ENCODE assay signal across 13 cellular contexts in genomic region chr17:34314279-34314678, GRCh38. TPM values are rescaled to one million over a fixed set of nuclear protein-coding genes. Genes with fewer than 3 reads are reported as not detected.
A peak's percentile ranks its signal among the peaks of the same experiment; 100 is the strongest.
DNase-seq lines count a peak whose midpoint lies in the region; ATAC-seq, FAIRE-seq and TF ChIP-seq lines count a peak whose summit lies in the region.
"Had no signal": no experiment of that assay in that cellular context is flagged by ENCODE, and none has a peak within 500 bp of the region (broad histone marks: within the 10 kb centered on the region; RNA-seq: fewer than 3 reads in every experiment).

No MANE protein-coding gene starts in this region.

- H3K4me3 ChIP-seq in breast epithelium (no peak overlapping the region), right cardiac atrium (ENCODE audit: low read length) (no peak overlapping the region), neural progenitor cell (no peak overlapping the region)
- H3K4me3 ChIP-seq: testis had no signal

- no peak for DNase-seq in GM18507 (ENCODE audit: extremely low spot score, insufficient read length, low read depth)
- no peak for DNase-seq in breast epithelium (ENCODE audit: low spot score in 2 of 2)
- DNase-seq in right cardiac atrium: peak in 1 of 3 donors; percentile 67
- peak; percentile 75 for DNase-seq in stromal cell of bone marrow (ENCODE audit: low read depth)
- DNase-seq in activated CD8-positive, alpha-beta T cell treated with anti-CD3 and anti-CD28 coated beads, Interleukin-2, amount 10 ng/mL, durations not matched to agents 7 days and 5 days: no peak
- DNase-seq in endothelial cell (ENCODE audit: low spot score): no peak
- DNase-seq in neural progenitor cell (ENCODE audit: low spot score): no peak
- DNase-seq in activated gamma-delta T cell (lab: John Stamatoyannopoulos, UW): no peak
- DNase-seq: activated CD8-positive, alpha-beta memory T cell treated with anti-CD3 and anti-CD28 coated beads, Interleukin-2, amount 50 U/mL, for 4 hours; DMS53; T-helper 9 cell; testis had no signal

- no peaks in the 10 kb centered on the region for H3K79me2 ChIP-seq in neural progenitor cell (ENCODE audit: low read depth)

- H3F3A ChIP-seq in neural progenitor cell (ENCODE audit: low read depth): no peaks in the 10 kb centered on the region

- H4K20me1 ChIP-seq in neural progenitor cell (ENCODE audit: low read depth): no peaks in the 10 kb centered on the region

- H3K27ac Mint-ChIP-seq in activated CD8-positive, alpha-beta T cell treated with anti-CD3 and anti-CD28 coated beads, Interleukin-2, amount 10 ng/mL, durations not matched to agents 7 days and 5 days: no peak overlapping the region
- H3K27ac Mint-ChIP-seq in endothelial cell (ENCODE audit: unreplicated experiment): no peak overlapping the region
- no peak overlapping the region for H3K27ac Mint-ChIP-seq in neural progenitor cell

- H2AFZ ChIP-seq in neural progenitor cell (replicated peaks): no peak overlapping the region

- H3K4me1 ChIP-seq in breast epithelium: peaks cover 0 to 6% of the 10 kb centered on the region in 2 donors
- peaks cover under 1% of the 10 kb centered on the region for H3K4me1 ChIP-seq in right cardiac atrium (ENCODE audit: control insufficient read depth, insufficient read depth, low read length)
- H3K4me1 ChIP-seq in neural progenitor cell: no peaks in the 10 kb centered on the region
- H3K4me1 ChIP-seq: testis had no signal

- H3K27me3 Mint-ChIP-seq in activated CD8-positive, alpha-beta T cell treated with anti-CD3 and anti-CD28 coated beads, Interleukin-2, amount 10 ng/mL, durations not matched to agents 7 days and 5 days (ENCODE audit: low read depth): peaks cover 32% of the 10 kb centered on the region
- no peaks in the 10 kb centered on the region for H3K27me3 Mint-ChIP-seq in endothelial cell (ENCODE audit: unreplicated experiment)
- peaks cover 2% of the 10 kb centered on the region for H3K27me3 Mint-ChIP-seq in neural progenitor cell (ENCODE audit: insufficient read depth, low read depth)

- H3K4me3 Mint-ChIP-seq in activated CD8-positive, alpha-beta T cell treated with anti-CD3 and anti-CD28 coated beads, Interleukin-2, amount 10 ng/mL, durations not matched to agents 7 days and 5 days: no peak overlapping the region
- H3K4me3 Mint-ChIP-seq in endothelial cell (ENCODE audit: unreplicated experiment) (no peak overlapping the region), neural progenitor cell (no peak overlapping the region)

- H3K9me3 Mint-ChIP-seq in activated CD8-positive, alpha-beta T cell treated with anti-CD3 and anti-CD28 coated beads, Interleukin-2, amount 10 ng/mL, durations not matched to agents 7 days and 5 days (ENCODE audit: insufficient read depth): no peaks in the 10 kb centered on the region
- H3K9me3 Mint-ChIP-seq in endothelial cell (ENCODE audit: unreplicated experiment) (no peaks in the 10 kb centered on the region), neural progenitor cell (no peaks in the 10 kb centered on the region)

- no peak overlapping the region for H3K9ac ChIP-seq in neural progenitor cell

- no peaks in the 10 kb centered on the region for H3K36me3 Mint-ChIP-seq in activated CD8-positive, alpha-beta T cell treated with anti-CD3 and anti-CD28 coated beads, Interleukin-2, amount 10 ng/mL, durations not matched to agents 7 days and 5 days (ENCODE audit: low read depth)
- H3K36me3 Mint-ChIP-seq in endothelial cell (ENCODE audit: low read depth, unreplicated experiment): no peaks in the 10 kb centered on the region
- no peaks in the 10 kb centered on the region for H3K36me3 Mint-ChIP-seq in neural progenitor cell

- no peak for TF ChIP-seq POLR2A in breast epithelium (IDR thresholded peaks at IDR 0.05)

- FAIRE-seq in GM18507 (lab: Jason Lieb, UNC): peak; percentile 29

- no peaks in the 10 kb centered on the region for H3K36me3 ChIP-seq in breast epithelium
- no peaks in the 10 kb centered on the region for H3K36me3 ChIP-seq in neural progenitor cell

- no peaks in the 10 kb centered on the region for H3K27me3 ChIP-seq in breast epithelium
- no peaks in the 10 kb centered on the region for H3K27me3 ChIP-seq in right cardiac atrium (ENCODE audit: control insufficient read depth, insufficient read depth)
- peaks cover 18% of the 10 kb centered on the region for H3K27me3 ChIP-seq in neural progenitor cell
- H3K27me3 ChIP-seq: testis had no signal

- CTCF ChIA-PET in activated CD8-positive, alpha-beta T cell treated with anti-CD3 and anti-CD28 coated beads, Interleukin-2, amount 10 ng/mL, durations not matched to agents 7 days and 5 days (lab: Charles Lee): no interaction called here

- peak; percentile 73 to 84 for ATAC-seq in right cardiac atrium
- ATAC-seq in activated CD8-positive, alpha-beta T cell treated with anti-CD3 and anti-CD28 coated beads, Interleukin-2, amount 10 ng/mL, durations not matched to agents 7 days and 5 days: no peak

- no peak overlapping the region for H3K4me2 ChIP-seq in neural progenitor cell

- WGBS in right cardiac atrium: 33% methylated on average over 4 of the region's 4 CpGs

- peak overlapping the region; percentile 27 to 50 for H3K27ac ChIP-seq in breast epithelium
- peak overlapping the region; percentile 66 for H3K27ac ChIP-seq in right cardiac atrium (ENCODE audit: low read length)
- H3K27ac ChIP-seq in neural progenitor cell: no peak overlapping the region
- H3K27ac ChIP-seq: testis had no signal

- TF ChIP-seq CTCF in breast epithelium (IDR thresholded peaks at IDR 0.05): no peak
- TF ChIP-seq CTCF in endothelial cell (IDR thresholded peaks at IDR 0.05; ENCODE audit: unreplicated experiment): no peak
- TF ChIP-seq CTCF in neural progenitor cell (IDR thresholded peaks at IDR 0.05): no peak

- intact Hi-C loops in breast epithelium (cut with DNase I; ENCODE audit: low total_unique reads): no loop called here
- intact Hi-C loops in right cardiac atrium (cut with DNase I): no loop called here

- H3K9me3 ChIP-seq in breast epithelium (no peaks in the 10 kb centered on the region), right cardiac atrium (ENCODE audit: control insufficient read depth, low read length) (no peaks in the 10 kb centered on the region), neural progenitor cell (ENCODE audit: low read depth) (no peaks in the 10 kb centered on the region)
- H3K9me3 ChIP-seq: testis had no signal

- H3K4me1 Mint-ChIP-seq in activated CD8-positive, alpha-beta T cell treated with anti-CD3 and anti-CD28 coated beads, Interleukin-2, amount 10 ng/mL, durations not matched to agents 7 days and 5 days (ENCODE audit: low read depth): no peaks in the 10 kb centered on the region
- no peaks in the 10 kb centered on the region for H3K4me1 Mint-ChIP-seq in endothelial cell (ENCODE audit: unreplicated experiment)
- H3K4me1 Mint-ChIP-seq in neural progenitor cell: no peaks in the 10 kb centered on the region

- POLR2A ChIA-PET in activated CD8-positive, alpha-beta T cell treated with anti-CD3 and anti-CD28 coated beads, Interleukin-2, amount 10 ng/mL, durations not matched to agents 7 days and 5 days (lab: Charles Lee): no interaction called here

RNA-seq across cellular contexts. Expression of gene CCL8, which starts 5.0 kb away (rescaled TPM):
- total RNA-seq in breast epithelium (1 to 10 TPM in 1 of 3 donors, under 1 TPM in 2; 0.66 to 2.6 (median 0.88) TPM), right cardiac atrium (under 1 TPM in 3 of 4 donors, not detected in 1; 0.17 to 0.84 (median 0.24) TPM), endothelial cell (ENCODE audit: unreplicated experiment) (not detected), neural progenitor cell (ENCODE audit: low replicate concordance) (not detected in 2 replicates)
- 0.34 TPM for polyA plus RNA-seq in right cardiac atrium
- not detected for total RNA-seq in activated CD8-positive, alpha-beta T cell treated with anti-CD3 and anti-CD28 coated beads, Interleukin-2, amount 10 ng/mL, durations not matched to agents 7 days and 5 days

RNA-seq across cellular contexts. Expression of gene CCL11, which starts 28.7 kb away (rescaled TPM):
- total RNA-seq in breast epithelium (under 1 TPM in 1 of 3 donors, not detected in 2; 0.29 TPM), right cardiac atrium (1 to 10 TPM in 1 of 4 donors, under 1 TPM in 3; 0.21 to 5.5 (median 0.82) TPM), endothelial cell (ENCODE audit: unreplicated experiment) (not detected), neural progenitor cell (ENCODE audit: low replicate concordance) (not detected in 2 replicates)
- polyA plus RNA-seq in right cardiac atrium: 0.36 TPM
- not detected for total RNA-seq in activated CD8-positive, alpha-beta T cell treated with anti-CD3 and anti-CD28 coated beads, Interleukin-2, amount 10 ng/mL, durations not matched to agents 7 days and 5 days
- total RNA-seq: M059J, testis had no signal

RNA-seq across cellular contexts. Expression of gene CCL13, which starts 42.0 kb away (rescaled TPM):
- total RNA-seq in breast epithelium (1 to 10 TPM; 1.0 to 4.3 (median 2.0) TPM), right cardiac atrium (1 to 10 TPM in 2 of 4 donors, under 1 TPM in 2; 0.40 to 4.3 (median 0.84) TPM), endothelial cell (ENCODE audit: unreplicated experiment) (not detected), neural progenitor cell (ENCODE audit: low replicate concordance) (not detected in 2 replicates)
- polyA plus RNA-seq in right cardiac atrium: 2.0 TPM
- not detected for total RNA-seq in activated CD8-positive, alpha-beta T cell treated with anti-CD3 and anti-CD28 coated beads, Interleukin-2, amount 10 ng/mL, durations not matched to agents 7 days and 5 days
- total RNA-seq: M059J, testis had no signal

RNA-seq across cellular contexts. Expression of gene CCL7, which starts 44.3 kb away (rescaled TPM):
- not detected for total RNA-seq in breast epithelium
- not detected for total RNA-seq in right cardiac atrium
- polyA plus RNA-seq in right cardiac atrium: not detected
- not detected for total RNA-seq in activated CD8-positive, alpha-beta T cell treated with anti-CD3 and anti-CD28 coated beads, Interleukin-2, amount 10 ng/mL, durations not matched to agents 7 days and 5 days
- not detected for total RNA-seq in endothelial cell (ENCODE audit: unreplicated experiment)
- not detected in 2 replicates for total RNA-seq in neural progenitor cell (ENCODE audit: low replicate concordance)
- total RNA-seq: testis had no signal

RNA-seq across cellular contexts. Expression of gene CCL1, which starts 48.8 kb away (rescaled TPM):
- total RNA-seq in breast epithelium (not detected), right cardiac atrium (not detected), endothelial cell (ENCODE audit: unreplicated experiment) (not detected), neural progenitor cell (ENCODE audit: low replicate concordance) (not detected in 2 replicates)
- not detected for polyA plus RNA-seq in right cardiac atrium
- not detected for total RNA-seq in activated CD8-positive, alpha-beta T cell treated with anti-CD3 and anti-CD28 coated beads, Interleukin-2, amount 10 ng/mL, durations not matched to agents 7 days and 5 days
- total RNA-seq: M059J had no signal
